17 cellular contexts compared by ENCODE assay signal in the genomic region with DNA sequence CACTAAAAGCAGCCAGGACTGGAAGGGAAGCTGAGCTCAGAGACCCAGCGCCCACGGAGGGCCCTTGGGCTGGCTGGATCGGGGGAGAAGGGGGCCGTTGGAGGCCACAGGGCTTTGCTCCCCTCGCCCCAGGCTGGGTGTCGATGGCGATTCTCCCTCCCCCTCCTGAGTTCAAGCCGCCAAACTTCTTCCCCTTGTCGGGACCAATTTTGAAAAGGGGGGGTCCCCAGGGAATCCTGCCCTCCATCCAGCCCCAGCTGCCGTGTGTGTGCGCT.
DNase-seq lines count a peak whose midpoint lies in the region; ATAC-seq, FAIRE-seq and TF ChIP-seq lines count a peak whose summit lies in the region.
"Had no signal": no experiment of that assay in that cellular context is flagged by ENCODE, and none has a peak within 500 bp of the region (broad histone marks: within the 10 kb centered on the region; RNA-seq: fewer than 3 reads in every experiment).

No MANE protein-coding gene starts in this region.

- peaks cover 2% of the 10 kb centered on the region for H3K36me3 Mint-ChIP-seq in activated naive CD8-positive, alpha-beta T cell
- no peaks in the 10 kb centered on the region for H3K36me3 Mint-ChIP-seq in activated naive CD8-positive, alpha-beta T cell treated with anti-CD3 and anti-CD28 coated beads for 36 hours
- H3K36me3 Mint-ChIP-seq in astrocyte (ENCODE audit: low read depth, unreplicated experiment) = no peaks in the 10 kb centered on the region
- H3K36me3 Mint-ChIP-seq in Calu3 (ENCODE audit: insufficient read depth, unreplicated experiment) = peaks cover 6% of the 10 kb centered on the region

- ATAC-seq in lower lobe of right lung (peak in 1 of 2 donors; percentile 10), thoracic aorta (ENCODE audit: insufficient number of reproducible peaks, low FRiP score, low read depth) (no peak)

- CTCF ChIA-PET in Calu3 (lab: Charles Lee) = interaction anchor here (0.6 kb wide), 1 partner anchor 150 kb away, joined by 7 read pairs; no protein-coding TSS in a partner anchor

- peaks cover 16% of the 10 kb centered on the region for H3K27me3 Mint-ChIP-seq in activated naive CD8-positive, alpha-beta T cell
- H3K27me3 Mint-ChIP-seq in activated naive CD8-positive, alpha-beta T cell treated with anti-CD3 and anti-CD28 coated beads for 36 hours = peaks cover 52% of the 10 kb centered on the region
- peaks cover 16% of the 10 kb centered on the region for H3K27me3 Mint-ChIP-seq in astrocyte (ENCODE audit: low read depth, unreplicated experiment)
- peaks cover 32% of the 10 kb centered on the region for H3K27me3 Mint-ChIP-seq in Calu3 (ENCODE audit: unreplicated experiment)

- H3K27ac ChIP-seq in astrocyte (ENCODE audit: low read depth, low read length) (no peak overlapping the region), lower lobe of right lung (no peak overlapping the region), thoracic aorta (no peak overlapping the region)
- H3K27ac ChIP-seq: brain microvascular endothelial cell, SJCRH30, upper lobe of right lung had no signal

- peaks cover 4% of the 10 kb centered on the region for H3K4me1 Mint-ChIP-seq in activated naive CD8-positive, alpha-beta T cell (ENCODE audit: low read depth)
- H3K4me1 Mint-ChIP-seq in activated naive CD8-positive, alpha-beta T cell treated with anti-CD3 and anti-CD28 coated beads for 36 hours = peaks cover 3% of the 10 kb centered on the region
- H3K4me1 Mint-ChIP-seq in astrocyte (ENCODE audit: low read depth, unreplicated experiment) (no peaks in the 10 kb centered on the region), Calu3 (ENCODE audit: low read depth, unreplicated experiment) (no peaks in the 10 kb centered on the region)

- no TSS peak for BruUV-seq in Calu3 (replicated peaks; lab: Mats Ljungman, UMichigan)

- no peaks in the 10 kb centered on the region for H3K4me1 ChIP-seq in astrocyte (ENCODE audit: insufficient read depth, low read length)
- H3K4me1 ChIP-seq in lower lobe of right lung = no peaks in the 10 kb centered on the region
- H3K4me1 ChIP-seq in thoracic aorta (ENCODE audit: control insufficient read depth in 1 of 2, low read depth in 2 of 2) = peaks cover 0 to 8% of the 10 kb centered on the region in 2 donors
- H3K4me1 ChIP-seq: SJCRH30, upper lobe of right lung had no signal

- no peak for FAIRE-seq in astrocyte (lab: Jason Lieb, UNC)
- FAIRE-seq: A549 had no signal

- no peaks in the 10 kb centered on the region for H4K20me1 ChIP-seq in astrocyte (ENCODE audit: insufficient read depth, low read length)

- TF ChIP-seq CTCF in astrocyte (IDR thresholded peaks at IDR 0.05; ENCODE audit: insufficient read depth, low read depth, low read length) (no peak), lower lobe of right lung (IDR thresholded peaks at IDR 0.05) (no peak), thoracic aorta (IDR thresholded peaks at IDR 0.05) (no peak), Calu3 (IDR thresholded peaks at IDR 0.05; ENCODE audit: unreplicated experiment) (no peak)

- H3K4me3 Mint-ChIP-seq in activated naive CD8-positive, alpha-beta T cell = peak overlapping the region; percentile 30
- no peak overlapping the region for H3K4me3 Mint-ChIP-seq in activated naive CD8-positive, alpha-beta T cell treated with anti-CD3 and anti-CD28 coated beads for 36 hours
- H3K4me3 Mint-ChIP-seq in astrocyte (ENCODE audit: unreplicated experiment) (no peak overlapping the region), Calu3 (ENCODE audit: low read depth, unreplicated experiment) (no peak overlapping the region)

- H3K9ac ChIP-seq in astrocyte (ENCODE audit: low read length) = no peak overlapping the region

- DNase-seq in activated naive CD8-positive, alpha-beta T cell treated with anti-CD3 and anti-CD28 coated beads for 36 hours = no peak
- no peak for DNase-seq in astrocyte (ENCODE audit: low read depth)
- DNase-seq in lower lobe of right lung = no peak
- DNase-seq in thoracic aorta (ENCODE audit: low spot score) = no peak
- no peak for DNase-seq in NCI-H1694 (lab: John Stamatoyannopoulos, UW)
- no peak for DNase-seq in Calu3
- DNase-seq in stimulated activated CD4-positive, alpha-beta T cell treated with anti-CD3 and anti-CD28 coated beads, Interleukin-12 subunit alpha, Interleukin-12 subunit beta, amount 100 ng/mL, for 4 hours = no peak
- DNase-seq: activated gamma-delta T cell, kidney glomerular epithelial cell, NCI-H1092, NCI-H2171, SJCRH30, upper lobe of right lung had no signal

- H2AFZ ChIP-seq in astrocyte (ENCODE audit: low read depth, low read length) = no peak overlapping the region

- H3K79me2 ChIP-seq in astrocyte (ENCODE audit: insufficient read depth, low read length) = no peaks in the 10 kb centered on the region

- H3K4me3 ChIP-seq in astrocyte (ENCODE audit: insufficient read depth, low read depth, low read length) (no peak overlapping the region), lower lobe of right lung (peak overlapping the region; percentile 19), thoracic aorta (peak overlapping the region; percentile 53)
- H3K4me3 ChIP-seq: A549, SJCRH30, upper lobe of right lung had no signal

- H3K27me3 ChIP-seq in astrocyte (ENCODE audit: insufficient read depth, low read length) = no peaks in the 10 kb centered on the region
- H3K27me3 ChIP-seq in lower lobe of right lung (ENCODE audit: low read depth) = peaks cover 15% of the 10 kb centered on the region
- H3K27me3 ChIP-seq in thoracic aorta (replicated peaks; ENCODE audit: insufficient read depth) = no peaks in the 10 kb centered on the region
- H3K27me3 ChIP-seq: brain microvascular endothelial cell had no signal

- H3K27ac Mint-ChIP-seq in activated naive CD8-positive, alpha-beta T cell = no peak overlapping the region
- no peak overlapping the region for H3K27ac Mint-ChIP-seq in activated naive CD8-positive, alpha-beta T cell treated with anti-CD3 and anti-CD28 coated beads for 36 hours
- H3K27ac Mint-ChIP-seq in astrocyte (ENCODE audit: unreplicated experiment) (no peak overlapping the region), Calu3 (ENCODE audit: unreplicated experiment) (no peak overlapping the region)
- H3K27ac Mint-ChIP-seq: IgD-negative memory B cell had no signal

- intact Hi-C loops in lower lobe of right lung (cut with DNase I) (no loop called here), Calu3 (cut with micrococcal nuclease; ENCODE audit: unreplicated experiment) (no loop called here)

- H3K9me3 ChIP-seq in astrocyte (ENCODE audit: insufficient read depth, low read depth, low read length) (no peaks in the 10 kb centered on the region), lower lobe of right lung (peaks cover 3% of the 10 kb centered on the region), thoracic aorta (peaks cover 1% of the 10 kb centered on the region)
- H3K9me3 ChIP-seq: A549, SJCRH30, upper lobe of right lung had no signal

- H3K36me3 ChIP-seq in astrocyte (ENCODE audit: insufficient read depth, low read length) (no peaks in the 10 kb centered on the region), lower lobe of right lung (no peaks in the 10 kb centered on the region), thoracic aorta (no peaks in the 10 kb centered on the region)
- H3K36me3 ChIP-seq: brain microvascular endothelial cell, SJCRH30, upper lobe of right lung had no signal

- H3K9me3 Mint-ChIP-seq in activated naive CD8-positive, alpha-beta T cell (ENCODE audit: low read depth) = no peaks in the 10 kb centered on the region
- peaks cover 3% of the 10 kb centered on the region for H3K9me3 Mint-ChIP-seq in activated naive CD8-positive, alpha-beta T cell treated with anti-CD3 and anti-CD28 coated beads for 36 hours
- peaks cover 7% of the 10 kb centered on the region for H3K9me3 Mint-ChIP-seq in astrocyte (ENCODE audit: unreplicated experiment)
- H3K9me3 Mint-ChIP-seq in Calu3 (ENCODE audit: low read depth, unreplicated experiment) = no peaks in the 10 kb centered on the region

- H3K4me2 ChIP-seq in astrocyte (ENCODE audit: low read length) = peak overlapping the region; percentile 26
- H3K4me2 ChIP-seq: A549 had no signal
